In the genomic region with DNA sequence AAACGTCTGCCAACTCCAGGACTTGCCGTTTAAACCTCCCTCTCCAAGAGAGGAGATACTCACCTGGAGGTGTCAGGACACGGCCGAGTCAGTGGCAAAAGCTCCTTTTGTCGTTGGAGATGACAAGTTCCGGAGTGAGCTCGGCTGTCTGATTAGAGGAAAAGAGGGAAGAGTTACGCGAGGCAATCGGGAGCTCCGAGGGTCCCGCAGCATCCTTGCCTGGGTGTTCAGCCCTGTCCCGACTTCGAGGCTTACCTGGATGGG, we compare ENCODE assay signal across 8 cellular contexts. TPM values are rescaled to one million over a fixed set of nuclear protein-coding genes. Genes with fewer than 3 reads are reported as not detected.
DNase-seq lines count a peak whose midpoint lies in the region; ATAC-seq, FAIRE-seq and TF ChIP-seq lines count a peak whose summit lies in the region.

No MANE protein-coding gene starts in this region.

- 1% methylated on average over 14 of the region's 14 CpGs for WGBS in adipose tissue, 3 donors
- WGBS in right lobe of liver (ENCODE audit: insufficient coverage, low coverage, low lambda C conversion rate, missing lambda C conversion rate), result 2% methylated on average over 14 of the region's 14 CpGs
- 0 to 2% methylated on average over 2 to 14 of the region's 14 CpGs for WGBS in transverse colon (ENCODE audit: low coverage in 1 of 2), 2 donors

- FAIRE-seq in RCC 7860 (lab: Jason Lieb, UNC), result no peak

- no peaks in the 10 kb centered on the region for H3K27me3 ChIP-seq in right lobe of liver
- H3K27me3 ChIP-seq in transverse colon, result no peaks in the 10 kb centered on the region

- TF ChIP-seq CTCF in right lobe of liver (IDR thresholded peaks at IDR 0.05), result no peak
- no peak for TF ChIP-seq CTCF in transverse colon (IDR thresholded peaks at IDR 0.05)

- H3K27ac ChIP-seq in adipose tissue (ENCODE audit: low read depth, low read length) (peak overlapping the region; percentile 30), right lobe of liver (peak overlapping the region; percentile 73 to 93 (median 75)), transverse colon (peak overlapping the region; percentile 96 to 98 (median 96))

- peak; percentile 16 for DNase-seq in activated naive CD4-positive, alpha-beta T cell treated with Interleukin-2 at 50 U/mL for 16 hours
- DNase-seq in activated naive CD4-positive, alpha-beta T cell (lab: John Stamatoyannopoulos, UW), result no peak
- no peak for DNase-seq in right lobe of liver
- no peak for DNase-seq in transverse colon
- no peak for DNase-seq in RCC 7860 (ENCODE audit: low spot score)

- no peaks in the 10 kb centered on the region for H3K36me3 ChIP-seq in right lobe of liver
- no peaks in the 10 kb centered on the region for H3K36me3 ChIP-seq in transverse colon

- TF ChIP-seq EP300 in transverse colon (IDR thresholded peaks at IDR 0.05; ENCODE audit: low read depth), result no peak

- H3K9me3 ChIP-seq in right lobe of liver (no peaks in the 10 kb centered on the region), transverse colon (no peaks in the 10 kb centered on the region)

- in situ Hi-C loops in transverse colon (cut with MboI; ENCODE audit: low pct_ligation_motif_present in 1 of 4, low pct_unique_long_range_greater_than_20kb in 1 of 4, low sequenced_read_pairs in 3 of 4), result no loop called here

- peak overlapping the region; percentile 62 to 69 (median 64) for H3K4me3 ChIP-seq in right lobe of liver
- H3K4me3 ChIP-seq in transverse colon, result peak overlapping the region; percentile 43 to 83 (median 74)

- TF ChIP-seq POLR2A in right lobe of liver (IDR thresholded peaks at IDR 0.05) (no peak), transverse colon (IDR thresholded peaks at IDR 0.05) (no peak)

- H3K4me1 ChIP-seq in right lobe of liver (peaks cover 0 to 18% (median under 1%) of the 10 kb centered on the region in 4 donors), transverse colon (peaks cover 28 to 86% (median 73%) of the 10 kb centered on the region in 4 donors)

- ATAC-seq in right lobe of liver (no peak), GM21723 (IDR thresholded peaks at IDR 0.05; ENCODE audit: unreplicated experiment) (no peak), GM21737 (IDR thresholded peaks at IDR 0.05; ENCODE audit: unreplicated experiment) (no peak)

- intact Hi-C loops in right lobe of liver (cut with DNase I) (no loop called here), transverse colon (cut with DNase I; ENCODE audit: low total_unique reads) (no loop called here)

RNA-seq across cellular contexts. Expression of a gene that starts 0.5 kb away (rescaled TPM):
- 100 to 1,000 TPM in 2 of 3 donors, 10 to 100 TPM in 1; 58.7 to 375 (median 170) TPM for polyA plus RNA-seq in adipose tissue
- total RNA-seq in right lobe of liver (10 to 100 TPM; 12.7 to 44.6 (median 27.0) TPM), transverse colon (100 to 1,000 TPM; 174 to 363 (median 253) TPM)

RNA-seq across cellular contexts. Expression of a gene that starts 27.8 kb away (rescaled TPM):
- polyA plus RNA-seq in adipose tissue, result under 1 TPM; 0.10 to 0.22 (median 0.16) TPM
- total RNA-seq in right lobe of liver (1 to 10 TPM in 1 of 6 experiments, under 1 TPM in 5; 0.18 to 1.2 (median 0.70) TPM), transverse colon (10 to 100 TPM in 2 of 4 donors, 1 to 10 TPM in 2; 6.7 to 11.6 (median 8.9) TPM)

Comparison
In these comparisons a context has a peak if more than half of its experiments do, and no peak if none do; other contexts are left out.
1. H3K27ac ChIP-seq: peak in every context shown above with its lines; median percentile 96 in transverse colon; 75 in right lobe of liver; 30 in adipose tissue.